9 cellular contexts compared by ENCODE assay signal in genomic region chr4:42150653-42151567, GRCh38. TPM values are rescaled to one million over a fixed set of nuclear protein-coding genes. Genes with fewer than 3 reads are reported as not detected.
DNase-seq lines count a peak whose midpoint lies in the region; ATAC-seq, FAIRE-seq and TF ChIP-seq lines count a peak whose summit lies in the region.
"Had no signal": no experiment of that assay in that cellular context is flagged by ENCODE, and none has a peak within 500 bp of the region (broad histone marks: within the 10 kb centered on the region; RNA-seq: fewer than 3 reads in every experiment).

No MANE protein-coding gene starts in this region.

- CTCF ChIA-PET in GM12878 (lab: Yijun Ruan, JAX), result no interaction called here

- peak overlapping the region; percentile 90 for H3K4me2 ChIP-seq in GM12878 (ENCODE audit: control insufficient read depth, insufficient read depth)

- H3K36me3 ChIP-seq in HUES6 (ENCODE audit: control insufficient read depth, insufficient read depth, low read length) (no peaks in the 10 kb centered on the region), GM12878 (ENCODE audit: control insufficient read depth in 2 of 2, insufficient read depth in 2 of 2, low read length in 1 of 2) (no peaks in the 10 kb centered on the region), pancreas (no peaks in the 10 kb centered on the region), thyroid gland (no peaks in the 10 kb centered on the region)

- SMC1A ChIA-PET in GM12878 (lab: Charles Lee; ENCODE audit: uncharacterized antibody, unreplicated experiment), result no interaction called here

- H3K4me3 ChIP-seq in HUES6 (ENCODE audit: low read depth, low read length), result peak overlapping the region; percentile 64
- H3K4me3 ChIP-seq in GM12878, result peak overlapping the region; percentile 66
- H3K4me3 ChIP-seq in pancreas, result peak overlapping the region; percentile 12 to 49 (median 24)
- H3K4me3 ChIP-seq in thyroid gland (replicated peaks in 1 of 3), result peak overlapping the region in 1 of 3 donors; percentile 28

- H3K79me2 ChIP-seq in GM12878 (ENCODE audit: control insufficient read depth, insufficient read depth, low read length), result no peaks in the 10 kb centered on the region

- no peak for TF ChIP-seq RAD21 in GM12878 (IDR thresholded peaks at IDR 0.05; ENCODE audit: insufficient read depth, low read depth, low read length)

- in situ Hi-C loops in GM12878 (cut with MboI), result no loop called here

- H3K9me3 ChIP-seq in HUES6 (ENCODE audit: control insufficient read depth, insufficient read depth, low read depth, low read length) (no peaks in the 10 kb centered on the region), GM12878 (replicated peaks; ENCODE audit: control insufficient read depth, insufficient read depth, low read length) (no peaks in the 10 kb centered on the region; the same call in 2 of the 3 replicates), pancreas (no peaks in the 10 kb centered on the region), thyroid gland (no peaks in the 10 kb centered on the region)

- TF ChIP-seq EP300 in GM12878 (IDR thresholded peaks at IDR 0.05; ENCODE audit: borderline replicate concordance in 1 of 2, control insufficient read depth in 1 of 2, low read depth in 2 of 2, low read length in 2 of 2), result no peak

- intact Hi-C loops in GM12878 (cut with micrococcal nuclease; ENCODE audit: unreplicated experiment) (no loop called here), pancreas (cut with DNase I) (no loop called here), thyroid gland (cut with DNase I) (no loop called here)

- TF ChIP-seq POLR2A in GM12878 (IDR thresholded peaks at IDR 0.05; ENCODE audit: low read depth, low read length) (no peak), thyroid gland (IDR thresholded peaks at IDR 0.05) (no peak)

- H3K27me3 ChIP-seq in HUES6 (ENCODE audit: control insufficient read depth, insufficient read depth, low read length), result peaks cover 56% of the 10 kb centered on the region
- H3K27me3 ChIP-seq in GM12878 (replicated peaks in 1 of 2; ENCODE audit: control insufficient read depth in 2 of 2, insufficient read depth in 2 of 2, low read length in 1 of 2), result peaks cover 11 to 40% of the 10 kb centered on the region in 2 experiments
- H3K27me3 ChIP-seq in pancreas, result peaks cover 0 to 30% (median 4%) of the 10 kb centered on the region in 4 donors
- H3K27me3 ChIP-seq in thyroid gland, result peaks cover 24% of the 10 kb centered on the region

- BruUV-seq in GM12878 (replicated peaks; lab: Mats Ljungman, UMichigan), result no TSS peak

- no peak overlapping the region for H3K27ac ChIP-seq in HUES6 (ENCODE audit: low read depth, low read length)
- no peak overlapping the region for H3K27ac ChIP-seq in GM12878 (ENCODE audit: control insufficient read depth, insufficient read depth)
- no peak overlapping the region for H3K27ac ChIP-seq in pancreas
- no peak overlapping the region for H3K27ac ChIP-seq in thyroid gland

- ATAC-seq in GM21526 (IDR thresholded peaks at IDR 0.05; ENCODE audit: low FRiP score, unreplicated experiment) (peak; percentile 36), GM12878 (peak; percentile 75), pancreas (peak in 1 of 4 donors; percentile 24)

- RAD21 ChIA-PET in GM12878 (lab: Charles Lee; ENCODE audit: unreplicated experiment), result no interaction called here

- POLR2A ChIA-PET in GM12878 (lab: Charles Lee), result no interaction called here

- WGBS in GM12878 (ENCODE audit: insufficient coverage, insufficient replicate concordance, low lambda C conversion rate, missing lambda C conversion rate), result 17% methylated on average over 61 of the region's 89 CpGs
- 7% methylated on average over 79 to 89 of the region's 89 CpGs for WGBS in pancreas, 2 donors
- 8 to 10% methylated on average over 69 to 84 of the region's 89 CpGs for WGBS in thyroid gland, 2 donors

- H3K4me1 ChIP-seq in HUES6 (ENCODE audit: control insufficient read depth, insufficient read depth, low read length) (no peaks in the 10 kb centered on the region), GM12878 (ENCODE audit: control insufficient read depth, insufficient read depth, low read length) (peaks cover 5% of the 10 kb centered on the region), pancreas (peaks cover 0 to 5% (median 3%) of the 10 kb centered on the region in 3 donors), thyroid gland (peaks cover 13 to 19% of the 10 kb centered on the region in 2 donors)

- DNase-seq in DMS53 (lab: John Stamatoyannopoulos, UW) (peak; percentile 60), DMS53 treated with DMSO at 0.1 percent for 48 hours (lab: John Stamatoyannopoulos, UW; ENCODE audit: unreplicated experiment) (no peak), GM12878 (ENCODE audit: low read depth, low spot score) (no peak), pancreas (peak in 3 of 6 donors; percentile 13 to 60 (median 57)), thyroid gland (no peak)
- DNase-seq in NK-92 treated with Interleukin-12 subunit alpha and Interleukin-12 subunit beta, amount 100 ng/mL, for 24 hours (lab: John Stamatoyannopoulos, UW), result no peak

- H3K9ac ChIP-seq in HUES6 (ENCODE audit: low read length), result no peak overlapping the region
- H3K9ac ChIP-seq in GM12878 (ENCODE audit: control insufficient read depth, insufficient read depth, low read length), result no peak overlapping the region

- no peaks in the 10 kb centered on the region for H4K20me1 ChIP-seq in GM12878 (ENCODE audit: control insufficient read depth, insufficient read depth)

- FAIRE-seq in GM12878 (lab: Jason Lieb, UNC), result no peak
- FAIRE-seq in pancreas (lab: Jason Lieb, UNC), result no peak
- FAIRE-seq: A204.1 had no signal

- TF ChIP-seq CTCF in GM12878 (IDR thresholded peaks at IDR 0.05 in 2 of 3, conservative IDR thresholded peaks at IDR 0.05 in 1 of 3; ENCODE audit: control insufficient read depth in 2 of 3, extremely low read depth in 1 of 3, insufficient read depth in 1 of 3, low read depth in 3 of 3, low read length in 3 of 3) (no peak), pancreas (IDR thresholded peaks at IDR 0.05) (no peak), thyroid gland (IDR thresholded peaks at IDR 0.05) (no peak)

- H2AFZ ChIP-seq in GM12878 (ENCODE audit: control insufficient read depth, low read depth, low read length), result peak overlapping the region; percentile 53; the same call in 1 of the 2 replicates

TF ChIP-seq in GM12878, 131 proteins besides CTCF, POLR2A, EP300 and RAD21:
- TF ChIP-seq SPI1 (IDR thresholded peaks at IDR 0.05; ENCODE audit: borderline replicate concordance, insufficient read depth, low read depth, low read length) (peak; percentile 82), IKZF1 (conservative IDR thresholded peaks at IDR 0.05) (peak; percentile 48; the same call in 1 of the 2 replicates), IRF4 (IDR thresholded peaks at IDR 0.05; ENCODE audit: low read depth, low read length) (no peak), CBX3 (IDR thresholded peaks at IDR 0.05; ENCODE audit: borderline replicate concordance, low read depth) (no peak), EED (IDR thresholded peaks at IDR 0.05; ENCODE audit: low read depth) (peak; percentile 57; the same call in 1 of the 2 replicates), JUNB (IDR thresholded peaks at IDR 0.05) (no peak), CEBPB (IDR thresholded peaks at IDR 0.05; ENCODE audit: borderline replicate concordance in 1 of 2, low read depth in 2 of 2, low read length in 2 of 2) (no peak), SUZ12 (IDR thresholded peaks at IDR 0.05; ENCODE audit: unreplicated experiment) (peak; percentile 74), MTA2 (IDR thresholded peaks at IDR 0.05; ENCODE audit: low read depth) (0 out of 2 replicates have a peak, but pooled peaks have one; percentile 18), EGR1 (IDR thresholded peaks at IDR 0.05; ENCODE audit: borderline replicate concordance in 1 of 2, low read depth in 2 of 2, low read length in 2 of 2) (0 out of 3 replicates have a peak, but pooled peaks of 1 of the 2 experiments have one; percentile 4), IKZF2 (IDR thresholded peaks at IDR 0.05) (peak; percentile 30 to 46; a peak in 1 of 4 replicates)

RNA-seq across cellular contexts. Expression of gene BEND4, which starts 1.5 kb away (rescaled TPM):
- 0.04 TPM in 1 of 2 replicates, not detected in the other for total RNA-seq in GM12878 (2013; cell fraction: nucleolus; rRNA removed)
- total RNA-seq in GM12878 (2014; rRNA removed), result under 0.01 TPM in 2 replicates
- total RNA-seq in GM12878 (2014; rRNA removed; fragmentation: Illumina TruSeq; extraction: Trizol), result 0.04 and 0.05 TPM in 2 replicates
- total RNA-seq in GM12878 (2021), result 0.08 and 0.15 TPM in 2 replicates
- 0.24 TPM for polyA plus RNA-seq in GM12878 (2011; ENCODE audit: low read depth)
- 0.06 and 0.07 TPM in 2 replicates for polyA plus RNA-seq in GM12878 (2011; rRNA removed)
- polyA plus RNA-seq in GM12878 (2011; cell fraction: cytosol; rRNA removed), result 0.01 and 0.02 TPM in 2 replicates
- polyA plus RNA-seq in GM12878 (2011; cell fraction: nucleus; rRNA removed), result 0.06 and 0.07 TPM in 2 replicates
- 0.26 and 0.28 TPM in 2 replicates for polyA plus RNA-seq in GM12878 (2012)
- 0.02 and 0.04 TPM in 2 replicates for polyA plus RNA-seq in GM12878 (2014; fragmentation: Illumina TruSeq; extraction: Trizol)
- polyA plus RNA-seq in GM12878 (2014; fragmentation: Nextera tagmentation; extraction: Ambion mirVana), result under 1 TPM; under 0.01 to 0.02 TPM
- polyA plus RNA-seq in GM12878 (2014; rRNA removed), result 0.01 TPM in 2 replicates
- polyA plus RNA-seq in GM12878 (2016; fragmentation: Nextera tagmentation; extraction: Ambion mirVana), result under 1 TPM in 1 of 2 experiments, not detected in 1; 0.08 TPM
- 0.05 and 0.15 TPM in 2 replicates for polyA minus RNA-seq in GM12878 (2011; rRNA and poly(A)+ RNA removed)
- polyA minus RNA-seq in GM12878 (2011; cell fraction: cytosol; rRNA and poly(A)+ RNA removed), result not detected in 2 replicates
- polyA minus RNA-seq in GM12878 (2011; cell fraction: nucleus; rRNA and poly(A)+ RNA removed), result under 0.01 TPM in 1 of 2 replicates, not detected in the other
- under 1 TPM in 2 of 6 donors, not detected in 4; 0.03 TPM for total RNA-seq in pancreas
- polyA plus RNA-seq in pancreas, result not detected
- total RNA-seq in thyroid gland, result under 1 TPM in 1 of 4 donors, not detected in 3; 0.13 TPM
